In the genomic region with DNA sequence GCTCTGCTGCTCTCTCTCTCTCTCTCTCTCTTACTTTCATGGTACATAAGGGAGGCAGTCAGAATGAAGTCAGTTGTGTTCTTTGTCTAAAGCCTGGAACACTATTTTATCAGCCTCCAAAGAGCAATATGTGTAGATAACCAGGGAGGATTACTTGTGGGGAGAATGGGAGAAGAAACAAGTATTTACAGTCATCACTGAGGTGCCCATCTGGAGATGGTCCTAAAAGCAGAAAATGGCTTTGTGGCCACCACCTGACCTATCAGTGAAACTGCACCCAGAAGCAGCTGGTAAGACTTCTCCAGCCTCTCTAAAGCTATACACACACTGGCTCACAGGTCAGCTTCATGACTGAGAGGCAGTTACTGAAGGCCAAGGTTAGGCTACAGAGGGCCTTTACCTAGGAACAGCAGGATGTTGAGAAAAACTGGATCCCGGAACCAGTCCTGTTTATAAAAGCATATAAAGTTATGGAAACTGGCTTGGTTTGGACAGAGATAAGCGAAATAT, we compare ENCODE assay signal across 1 cellular context.
TF ChIP-seq lines count a peak whose summit lies in the region.

No MANE protein-coding gene starts in this region.

TF ChIP-seq in K562, 482 proteins besides CTCF, POLR2A, EP300 and RAD21 (continued from another document and continues in another):
- TF ChIP-seq, protein P1, sequence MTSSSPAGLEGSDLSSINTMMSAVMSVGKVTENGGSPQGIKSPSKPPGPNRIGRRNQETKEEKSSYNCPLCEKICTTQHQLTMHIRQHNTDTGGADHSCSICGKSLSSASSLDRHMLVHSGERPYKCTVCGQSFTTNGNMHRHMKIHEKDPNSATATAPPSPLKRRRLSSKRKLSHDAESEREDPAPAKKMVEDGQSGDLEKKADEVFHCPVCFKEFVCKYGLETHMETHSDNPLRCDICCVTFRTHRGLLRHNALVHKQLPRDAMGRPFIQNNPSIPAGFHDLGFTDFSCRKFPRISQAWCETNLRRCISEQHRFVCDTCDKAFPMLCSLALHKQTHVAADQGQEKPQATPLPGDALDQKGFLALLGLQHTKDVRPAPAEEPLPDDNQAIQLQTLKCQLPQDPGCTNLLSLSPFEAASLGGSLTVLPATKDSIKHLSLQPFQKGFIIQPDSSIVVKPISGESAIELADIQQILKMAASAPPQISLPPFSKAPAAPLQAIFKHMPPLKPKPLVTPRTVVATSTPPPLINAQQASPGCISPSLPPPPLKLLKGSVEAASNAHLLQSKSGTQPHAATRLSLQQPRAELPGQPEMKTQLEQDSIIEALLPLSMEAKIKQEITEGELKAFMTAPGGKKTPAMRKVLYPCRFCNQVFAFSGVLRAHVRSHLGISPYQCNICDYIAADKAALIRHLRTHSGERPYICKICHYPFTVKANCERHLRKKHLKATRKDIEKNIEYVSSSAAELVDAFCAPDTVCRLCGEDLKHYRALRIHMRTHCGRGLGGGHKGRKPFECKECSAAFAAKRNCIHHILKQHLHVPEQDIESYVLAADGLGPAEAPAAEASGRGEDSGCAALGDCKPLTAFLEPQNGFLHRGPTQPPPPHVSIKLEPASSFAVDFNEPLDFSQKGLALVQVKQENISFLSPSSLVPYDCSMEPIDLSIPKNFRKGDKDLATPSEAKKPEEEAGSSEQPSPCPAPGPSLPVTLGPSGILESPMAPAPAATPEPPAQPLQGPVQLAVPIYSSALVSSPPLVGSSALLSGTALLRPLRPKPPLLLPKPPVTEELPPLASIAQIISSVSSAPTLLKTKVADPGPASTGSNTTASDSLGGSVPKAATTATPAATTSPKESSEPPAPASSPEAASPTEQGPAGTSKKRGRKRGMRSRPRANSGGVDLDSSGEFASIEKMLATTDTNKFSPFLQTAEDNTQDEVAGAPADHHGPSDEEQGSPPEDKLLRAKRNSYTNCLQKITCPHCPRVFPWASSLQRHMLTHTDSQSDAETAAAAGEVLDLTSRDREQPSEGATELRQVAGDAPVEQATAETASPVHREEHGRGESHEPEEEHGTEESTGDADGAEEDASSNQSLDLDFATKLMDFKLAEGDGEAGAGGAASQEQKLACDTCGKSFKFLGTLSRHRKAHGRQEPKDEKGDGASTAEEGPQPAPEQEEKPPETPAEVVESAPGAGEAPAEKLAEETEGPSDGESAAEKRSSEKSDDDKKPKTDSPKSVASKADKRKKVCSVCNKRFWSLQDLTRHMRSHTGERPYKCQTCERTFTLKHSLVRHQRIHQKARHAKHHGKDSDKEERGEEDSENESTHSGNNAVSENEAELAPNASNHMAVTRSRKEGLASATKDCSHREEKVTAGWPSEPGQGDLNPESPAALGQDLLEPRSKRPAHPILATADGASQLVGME (CRISPR knock-in tag; IDR thresholded peaks at IDR 0.05), result 0 out of 2 replicates have a peak, but pooled peaks have one; percentile 61
- no peak for TF ChIP-seq ZSCAN29 (IDR thresholded peaks at IDR 0.05)
- no peak for TF ChIP-seq FOXK1 (CRISPR knock-in tag; IDR thresholded peaks at IDR 0.05; ENCODE audit: borderline replicate concordance)
- no peak for TF ChIP-seq ZNF780A (CRISPR knock-in tag; IDR thresholded peaks at IDR 0.05)
- no peak for TF ChIP-seq C11orf30 (IDR thresholded peaks at IDR 0.05; ENCODE audit: low read depth)
- TF ChIP-seq RBM34 (IDR thresholded peaks at IDR 0.05; ENCODE audit: borderline replicate concordance, insufficient read depth, low read length), result no peak
- no peak for TF ChIP-seq NR4A1 (CRISPR knock-in tag; IDR thresholded peaks at IDR 0.05)
- TF ChIP-seq NR4A1 (tag; IDR thresholded peaks at IDR 0.05), result no peak
- TF ChIP-seq ZNF274 (IDR thresholded peaks at IDR 0.05; ENCODE audit: borderline replicate concordance, low read depth, low read length), result no peak
- TF ChIP-seq, protein P2, sequence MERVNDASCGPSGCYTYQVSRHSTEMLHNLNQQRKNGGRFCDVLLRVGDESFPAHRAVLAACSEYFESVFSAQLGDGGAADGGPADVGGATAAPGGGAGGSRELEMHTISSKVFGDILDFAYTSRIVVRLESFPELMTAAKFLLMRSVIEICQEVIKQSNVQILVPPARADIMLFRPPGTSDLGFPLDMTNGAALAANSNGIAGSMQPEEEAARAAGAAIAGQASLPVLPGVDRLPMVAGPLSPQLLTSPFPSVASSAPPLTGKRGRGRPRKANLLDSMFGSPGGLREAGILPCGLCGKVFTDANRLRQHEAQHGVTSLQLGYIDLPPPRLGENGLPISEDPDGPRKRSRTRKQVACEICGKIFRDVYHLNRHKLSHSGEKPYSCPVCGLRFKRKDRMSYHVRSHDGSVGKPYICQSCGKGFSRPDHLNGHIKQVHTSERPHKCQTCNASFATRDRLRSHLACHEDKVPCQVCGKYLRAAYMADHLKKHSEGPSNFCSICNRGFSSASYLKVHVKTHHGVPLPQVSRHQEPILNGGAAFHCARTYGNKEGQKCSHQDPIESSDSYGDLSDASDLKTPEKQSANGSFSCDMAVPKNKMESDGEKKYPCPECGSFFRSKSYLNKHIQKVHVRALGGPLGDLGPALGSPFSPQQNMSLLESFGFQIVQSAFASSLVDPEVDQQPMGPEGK (CRISPR knock-in tag; IDR thresholded peaks at IDR 0.05; ENCODE audit: borderline replicate concordance), result no peak
- TF ChIP-seq HLTF (IDR thresholded peaks at IDR 0.05), result no peak
- no peak for TF ChIP-seq ZFPM2 (CRISPR knock-in tag; IDR thresholded peaks at IDR 0.05)
- TF ChIP-seq HMG20A (CRISPR knock-in tag; conservative IDR thresholded peaks at IDR 0.05), result no peak
- 0 out of 2 replicates have a peak, but pooled peaks have one; percentile 24 for TF ChIP-seq MTA3 (IDR thresholded peaks at IDR 0.05; ENCODE audit: borderline replicate concordance)
- peak in 1 of 2 experiments; percentile 59; a peak in 1 of 4 replicates for TF ChIP-seq RCOR1 (IDR thresholded peaks at IDR 0.05; ENCODE audit: borderline replicate concordance in 1 of 2, low read depth in 2 of 2, low read length in 2 of 2)
- TF ChIP-seq GATAD2B (IDR thresholded peaks at IDR 0.05; ENCODE audit: borderline replicate concordance), result peak; percentile 57; the same call in 1 of the 2 replicates
- TF ChIP-seq BDP1 (IDR thresholded peaks at IDR 0.05; ENCODE audit: insufficient read depth, insufficient read length), result no peak
- no peak for TF ChIP-seq ZNF57 (CRISPR knock-in tag; IDR thresholded peaks at IDR 0.05)
- TF ChIP-seq NCOA6 (IDR thresholded peaks at IDR 0.05), result 0 out of 2 replicates have a peak, but pooled peaks have one; percentile 33
- TF ChIP-seq, protein P3, sequence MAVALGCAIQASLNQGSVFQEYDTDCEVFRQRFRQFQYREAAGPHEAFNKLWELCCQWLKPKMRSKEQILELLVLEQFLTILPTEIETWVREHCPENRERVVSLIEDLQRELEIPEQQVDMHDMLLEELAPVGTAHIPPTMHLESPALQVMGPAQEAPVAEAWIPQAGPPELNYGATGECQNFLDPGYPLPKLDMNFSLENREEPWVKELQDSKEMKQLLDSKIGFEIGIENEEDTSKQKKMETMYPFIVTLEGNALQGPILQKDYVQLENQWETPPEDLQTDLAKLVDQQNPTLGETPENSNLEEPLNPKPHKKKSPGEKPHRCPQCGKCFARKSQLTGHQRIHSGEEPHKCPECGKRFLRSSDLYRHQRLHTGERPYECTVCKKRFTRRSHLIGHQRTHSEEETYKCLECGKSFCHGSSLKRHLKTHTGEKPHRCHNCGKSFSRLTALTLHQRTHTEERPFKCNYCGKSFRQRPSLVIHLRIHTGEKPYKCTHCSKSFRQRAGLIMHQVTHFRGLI (CRISPR knock-in tag; IDR thresholded peaks at IDR 0.05), result 0 out of 2 replicates have a peak, but pooled peaks have one; percentile 47
- peak; percentile 19; the same call in 1 of the 2 replicates for TF ChIP-seq CXXC5 (CRISPR knock-in tag; IDR thresholded peaks at IDR 0.05)
- 0 out of 2 replicates have a peak, but pooled peaks have one; percentile 19 for TF ChIP-seq OTX1 (CRISPR knock-in tag; IDR thresholded peaks at IDR 0.05)
- 0 out of 2 replicates have a peak, but pooled peaks have one; percentile 30 for TF ChIP-seq SMC3 (conservative IDR thresholded peaks at IDR 0.05; ENCODE audit: insufficient read depth, low read depth, low read length)
- TF ChIP-seq ESRRB (CRISPR knock-in tag; IDR thresholded peaks at IDR 0.05; ENCODE audit: borderline replicate concordance), result no peak
- TF ChIP-seq HDAC3 (IDR thresholded peaks at IDR 0.05; ENCODE audit: borderline replicate concordance, partially characterized antibody), result peak; percentile 18
- TF ChIP-seq ZFP30 (CRISPR knock-in tag; IDR thresholded peaks at IDR 0.05; ENCODE audit: borderline replicate concordance), result no peak
- no peak for TF ChIP-seq ELF2 (CRISPR knock-in tag; IDR thresholded peaks at IDR 0.05)
- no peak for TF ChIP-seq CBX5 (IDR thresholded peaks at IDR 0.05; ENCODE audit: borderline replicate concordance, low read depth)
- TF ChIP-seq KLF10 (CRISPR knock-in tag; IDR thresholded peaks at IDR 0.05), result no peak
- TF ChIP-seq PHF8 (IDR thresholded peaks at IDR 0.05; ENCODE audit: borderline replicate concordance, low read length), result no peak
- TF ChIP-seq, protein P4, sequence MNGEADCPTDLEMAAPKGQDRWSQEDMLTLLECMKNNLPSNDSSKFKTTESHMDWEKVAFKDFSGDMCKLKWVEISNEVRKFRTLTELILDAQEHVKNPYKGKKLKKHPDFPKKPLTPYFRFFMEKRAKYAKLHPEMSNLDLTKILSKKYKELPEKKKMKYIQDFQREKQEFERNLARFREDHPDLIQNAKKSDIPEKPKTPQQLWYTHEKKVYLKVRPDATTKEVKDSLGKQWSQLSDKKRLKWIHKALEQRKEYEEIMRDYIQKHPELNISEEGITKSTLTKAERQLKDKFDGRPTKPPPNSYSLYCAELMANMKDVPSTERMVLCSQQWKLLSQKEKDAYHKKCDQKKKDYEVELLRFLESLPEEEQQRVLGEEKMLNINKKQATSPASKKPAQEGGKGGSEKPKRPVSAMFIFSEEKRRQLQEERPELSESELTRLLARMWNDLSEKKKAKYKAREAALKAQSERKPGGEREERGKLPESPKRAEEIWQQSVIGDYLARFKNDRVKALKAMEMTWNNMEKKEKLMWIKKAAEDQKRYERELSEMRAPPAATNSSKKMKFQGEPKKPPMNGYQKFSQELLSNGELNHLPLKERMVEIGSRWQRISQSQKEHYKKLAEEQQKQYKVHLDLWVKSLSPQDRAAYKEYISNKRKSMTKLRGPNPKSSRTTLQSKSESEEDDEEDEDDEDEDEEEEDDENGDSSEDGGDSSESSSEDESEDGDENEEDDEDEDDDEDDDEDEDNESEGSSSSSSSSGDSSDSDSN (IDR thresholded peaks at IDR 0.05; ENCODE audit: borderline replicate concordance in 1 of 2, low read depth in 2 of 2, low read length in 2 of 2), result no peak
- TF ChIP-seq ESRRA (IDR thresholded peaks at IDR 0.05; ENCODE audit: borderline replicate concordance, low read depth), result 0 out of 2 replicates have a peak, but pooled peaks have one; percentile 27
- no peak for TF ChIP-seq DPF2 (IDR thresholded peaks at IDR 0.05)
- TF ChIP-seq, protein P5, sequence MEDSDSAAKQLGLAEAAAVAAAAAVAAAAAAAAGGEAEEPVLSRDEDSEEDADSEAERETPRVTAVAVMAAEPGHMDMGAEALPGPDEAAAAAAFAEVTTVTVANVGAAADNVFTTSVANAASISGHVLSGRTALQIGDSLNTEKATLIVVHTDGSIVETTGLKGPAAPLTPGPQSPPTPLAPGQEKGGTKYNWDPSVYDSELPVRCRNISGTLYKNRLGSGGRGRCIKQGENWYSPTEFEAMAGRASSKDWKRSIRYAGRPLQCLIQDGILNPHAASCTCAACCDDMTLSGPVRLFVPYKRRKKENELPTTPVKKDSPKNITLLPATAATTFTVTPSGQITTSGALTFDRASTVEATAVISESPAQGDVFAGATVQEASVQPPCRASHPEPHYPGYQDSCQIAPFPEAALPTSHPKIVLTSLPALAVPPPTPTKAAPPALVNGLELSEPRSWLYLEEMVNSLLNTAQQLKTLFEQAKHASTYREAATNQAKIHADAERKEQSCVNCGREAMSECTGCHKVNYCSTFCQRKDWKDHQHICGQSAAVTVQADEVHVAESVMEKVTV (CRISPR knock-in tag; IDR thresholded peaks at IDR 0.05), result peak; percentile 53
- no peak for TF ChIP-seq DDX20 (tag; IDR thresholded peaks at IDR 0.05; ENCODE audit: low read depth)
- TF ChIP-seq, protein P6, sequence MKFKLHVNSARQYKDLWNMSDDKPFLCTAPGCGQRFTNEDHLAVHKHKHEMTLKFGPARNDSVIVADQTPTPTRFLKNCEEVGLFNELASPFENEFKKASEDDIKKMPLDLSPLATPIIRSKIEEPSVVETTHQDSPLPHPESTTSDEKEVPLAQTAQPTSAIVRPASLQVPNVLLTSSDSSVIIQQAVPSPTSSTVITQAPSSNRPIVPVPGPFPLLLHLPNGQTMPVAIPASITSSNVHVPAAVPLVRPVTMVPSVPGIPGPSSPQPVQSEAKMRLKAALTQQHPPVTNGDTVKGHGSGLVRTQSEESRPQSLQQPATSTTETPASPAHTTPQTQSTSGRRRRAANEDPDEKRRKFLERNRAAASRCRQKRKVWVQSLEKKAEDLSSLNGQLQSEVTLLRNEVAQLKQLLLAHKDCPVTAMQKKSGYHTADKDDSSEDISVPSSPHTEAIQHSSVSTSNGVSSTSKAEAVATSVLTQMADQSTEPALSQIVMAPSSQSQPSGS (CRISPR knock-in tag; IDR thresholded peaks at IDR 0.05), result no peak
- TF ChIP-seq MBD2 (IDR thresholded peaks at IDR 0.05; ENCODE audit: borderline replicate concordance, low read depth), result no peak
- no peak for TF ChIP-seq ZNF695 (CRISPR knock-in tag; IDR thresholded peaks at IDR 0.05)
- 0 out of 2 replicates have a peak, but pooled peaks have one; percentile 22 for TF ChIP-seq ZNF324 (CRISPR knock-in tag; IDR thresholded peaks at IDR 0.05)
- no peak for TF ChIP-seq ZNF41 (CRISPR knock-in tag; conservative IDR thresholded peaks at IDR 0.05)
- TF ChIP-seq TBP (optimal IDR thresholded peaks at IDR 0.05; ENCODE audit: low read depth, low read length), result no peak
- TF ChIP-seq, protein P7, sequence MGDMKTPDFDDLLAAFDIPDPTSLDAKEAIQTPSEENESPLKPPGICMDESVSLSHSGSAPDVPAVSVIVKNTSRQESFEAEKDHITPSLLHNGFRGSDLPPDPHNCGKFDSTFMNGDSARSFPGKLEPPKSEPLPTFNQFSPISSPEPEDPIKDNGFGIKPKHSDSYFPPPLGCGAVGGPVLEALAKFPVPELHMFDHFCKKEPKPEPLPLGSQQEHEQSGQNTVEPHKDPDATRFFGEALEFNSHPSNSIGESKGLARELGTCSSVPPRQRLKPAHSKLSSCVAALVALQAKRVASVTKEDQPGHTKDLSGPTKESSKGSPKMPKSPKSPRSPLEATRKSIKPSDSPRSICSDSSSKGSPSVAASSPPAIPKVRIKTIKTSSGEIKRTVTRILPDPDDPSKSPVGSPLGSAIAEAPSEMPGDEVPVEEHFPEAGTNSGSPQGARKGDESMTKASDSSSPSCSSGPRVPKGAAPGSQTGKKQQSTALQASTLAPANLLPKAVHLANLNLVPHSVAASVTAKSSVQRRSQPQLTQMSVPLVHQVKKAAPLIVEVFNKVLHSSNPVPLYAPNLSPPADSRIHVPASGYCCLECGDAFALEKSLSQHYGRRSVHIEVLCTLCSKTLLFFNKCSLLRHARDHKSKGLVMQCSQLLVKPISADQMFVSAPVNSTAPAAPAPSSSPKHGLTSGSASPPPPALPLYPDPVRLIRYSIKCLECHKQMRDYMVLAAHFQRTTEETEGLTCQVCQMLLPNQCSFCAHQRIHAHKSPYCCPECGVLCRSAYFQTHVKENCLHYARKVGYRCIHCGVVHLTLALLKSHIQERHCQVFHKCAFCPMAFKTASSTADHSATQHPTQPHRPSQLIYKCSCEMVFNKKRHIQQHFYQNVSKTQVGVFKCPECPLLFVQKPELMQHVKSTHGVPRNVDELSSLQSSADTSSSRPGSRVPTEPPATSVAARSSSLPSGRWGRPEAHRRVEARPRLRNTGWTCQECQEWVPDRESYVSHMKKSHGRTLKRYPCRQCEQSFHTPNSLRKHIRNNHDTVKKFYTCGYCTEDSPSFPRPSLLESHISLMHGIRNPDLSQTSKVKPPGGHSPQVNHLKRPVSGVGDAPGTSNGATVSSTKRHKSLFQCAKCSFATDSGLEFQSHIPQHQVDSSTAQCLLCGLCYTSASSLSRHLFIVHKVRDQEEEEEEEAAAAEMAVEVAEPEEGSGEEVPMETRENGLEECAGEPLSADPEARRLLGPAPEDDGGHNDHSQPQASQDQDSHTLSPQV (IDR thresholded peaks at IDR 0.05), result peak; percentile 66; the same call in 1 of the 2 replicates
- TF ChIP-seq SRF (CRISPR knock-in tag; IDR thresholded peaks at IDR 0.05), result no peak
